In the genomic region with DNA sequence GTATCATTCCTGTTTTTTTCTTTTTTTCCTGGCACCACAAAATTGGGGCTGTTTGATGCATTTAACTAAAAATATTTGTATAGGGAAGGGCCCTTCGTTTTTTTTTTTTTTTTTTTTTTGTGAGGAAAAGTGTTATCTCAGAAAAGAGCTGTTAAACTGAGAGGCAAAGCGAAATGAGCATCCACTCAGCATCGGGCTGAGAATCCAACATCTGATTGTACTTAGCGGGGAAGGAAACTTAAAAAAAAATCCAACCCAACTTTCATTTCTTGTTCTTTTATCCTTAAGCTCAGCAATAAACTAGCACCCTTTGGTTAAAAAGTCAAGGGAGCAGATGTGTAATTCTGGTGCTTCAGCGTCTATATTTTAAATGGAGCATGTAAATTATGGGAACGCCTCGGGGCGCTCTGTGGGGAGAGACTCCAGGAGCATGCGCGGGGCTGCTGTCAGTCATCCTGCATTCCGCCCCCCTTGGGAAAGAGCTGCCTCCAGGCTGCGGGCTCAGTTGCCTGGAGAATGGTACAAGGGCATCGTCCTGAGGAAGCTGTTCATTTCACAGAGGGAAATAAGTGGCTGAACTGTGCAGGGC, we compare ENCODE assay signal across 9 cellular contexts. TPM values are rescaled to one million over a fixed set of nuclear protein-coding genes. Genes with fewer than 3 reads are reported as not detected.
DNase-seq lines count a peak whose midpoint lies in the region; ATAC-seq, FAIRE-seq and TF ChIP-seq lines count a peak whose summit lies in the region.
"Had no signal": no experiment of that assay in that cellular context is flagged by ENCODE, and none has a peak within 500 bp of the region (broad histone marks: within the 10 kb centered on the region; RNA-seq: fewer than 3 reads in every experiment).

No MANE protein-coding gene starts in this region.

- H3K23ac ChIP-seq in mesendoderm (ENCODE audit: low read length): no peak overlapping the region

- no peak overlapping the region for H3K18ac ChIP-seq in mesendoderm (ENCODE audit: low read length)

- H2BK5ac ChIP-seq in mesendoderm (ENCODE audit: low read length): no peak overlapping the region

- WGBS in A549 (ENCODE audit: missing lambda C conversion rate): 2% methylated on average over 13 of the region's 13 CpGs
- no CpG with 5 or more reads among the region's 13 CpGs for WGBS in mesendoderm (ENCODE audit: extremely low coverage, insufficient coverage, low lambda C conversion rate)

- CTCF ChIA-PET in A549 (lab: Yijun Ruan, JAX): no interaction called here

- no peak for TF ChIP-seq RAD21 in A549 (conservative IDR thresholded peaks at IDR 0.05 in 1 of 2, IDR thresholded peaks at IDR 0.05 in 1 of 2)

- no peak for TF ChIP-seq EP300 in A549 (IDR thresholded peaks at IDR 0.05)

- TF ChIP-seq CTCF in A549 (IDR thresholded peaks at IDR 0.05) (no peak), brain microvascular endothelial cell (IDR thresholded peaks at IDR 0.05; ENCODE audit: low read depth, low read length, missing control alignments) (no peak)

- no peak overlapping the region for H2AK5ac ChIP-seq in mesendoderm (ENCODE audit: low read length)

- POLR2A ChIA-PET in A549 (lab: Yijun Ruan, JAX): no interaction called here

- no peaks in the 10 kb centered on the region for H3K27me3 ChIP-seq in mesendoderm (ENCODE audit: insufficient read depth, low read length, poor library complexity)
- no peaks in the 10 kb centered on the region for H3K27me3 ChIP-seq in brain microvascular endothelial cell (replicated peaks)

- H3K36me3 ChIP-seq in mesendoderm (ENCODE audit: control insufficient read depth, insufficient read depth, low read length): no peaks in the 10 kb centered on the region
- H3K36me3 ChIP-seq in brain microvascular endothelial cell (replicated peaks): no peaks in the 10 kb centered on the region

- FAIRE-seq in A549 (lab: Jason Lieb, UNC): no peak
- FAIRE-seq in HTR-8/SVneo (lab: Jason Lieb, UNC): no peak

- no peak overlapping the region for H2BK15ac ChIP-seq in mesendoderm (replicated peaks; ENCODE audit: low read depth)

- no peak overlapping the region for H3K56ac ChIP-seq in mesendoderm (ENCODE audit: low read length)

- no peaks in the 10 kb centered on the region for H3K79me1 ChIP-seq in mesendoderm (ENCODE audit: low read length)

- H3K4me1 ChIP-seq in A549: no peaks in the 10 kb centered on the region
- no peaks in the 10 kb centered on the region for H3K4me1 ChIP-seq in mesendoderm (ENCODE audit: control insufficient read depth, low read depth, low read length)

- in situ Hi-C loops in brain microvascular endothelial cell (cut with HindIII; ENCODE audit: low pct_ligation_motif_present, low sequenced_read_pairs): no loop called here

- TF ChIP-seq POLR2A in A549 (IDR thresholded peaks at IDR 0.05; ENCODE audit: low read length): no peak

- H3K79me2 ChIP-seq in mesendoderm (ENCODE audit: control insufficient read depth, insufficient read depth, low read length): no peaks in the 10 kb centered on the region

- H3K4me3 ChIP-seq in A549 (peak overlapping the region; percentile 21; the same call in 1 of the 3 replicates), mesendoderm (ENCODE audit: low read length) (no peak overlapping the region), brain microvascular endothelial cell (ENCODE audit: low read depth, low read length) (no peak overlapping the region)

- H3K9me3 ChIP-seq in A549: no peaks in the 10 kb centered on the region

- no peak overlapping the region for H3K9ac ChIP-seq in mesendoderm (ENCODE audit: low read length)

- no peak overlapping the region for H2BK120ac ChIP-seq in mesendoderm (ENCODE audit: low read depth, low read length)

- no peak overlapping the region for H4K5ac ChIP-seq in mesendoderm (ENCODE audit: low read length)

- no peak overlapping the region for H4K8ac ChIP-seq in mesendoderm (ENCODE audit: low read depth, low read length)

- H3K4me2 ChIP-seq in A549 (peak overlapping the region; percentile 64), mesendoderm (ENCODE audit: low read length) (no peak overlapping the region)

- peak; percentile 84 to 90; a peak in 5 of 6 replicates for ATAC-seq in A549
- ATAC-seq in HG02981 (IDR thresholded peaks at IDR 0.05; ENCODE audit: unreplicated experiment): no peak
- ATAC-seq in HG03469 (IDR thresholded peaks at IDR 0.05; ENCODE audit: unreplicated experiment): no peak

- H3K27ac ChIP-seq in A549: no peak overlapping the region
- H3K27ac ChIP-seq in caudate nucleus (ENCODE audit: low read depth, low read length): peak overlapping the region; percentile 1
- no peak overlapping the region for H3K27ac ChIP-seq in mesendoderm (ENCODE audit: low read depth, low read length)
- no peak overlapping the region for H3K27ac ChIP-seq in brain microvascular endothelial cell

- H3K4ac ChIP-seq in mesendoderm (ENCODE audit: low read depth, low read length): no peak overlapping the region

- peak; percentile 15 for DNase-seq in A549 (ENCODE audit: low read depth in 1 of 2, low spot score in 1 of 2)
- peak; percentile 62 for DNase-seq in M059J (ENCODE audit: low read depth)
- peak in 59 of 61 donors; percentile 2 to 84 (median 61) for DNase-seq in caudate nucleus (lab: John Stamatoyannopoulos, UW)
- DNase-seq in mesendoderm: peak; percentile 23
- DNase-seq in HTR-8/SVneo (ENCODE audit: insufficient read length, low spot score): no peak
- no peak for DNase-seq in brain microvascular endothelial cell
- DNase-seq: CD4-positive, CD25-positive, alpha-beta regulatory T cell had no signal

TF ChIP-seq in A549, 52 proteins besides CTCF, POLR2A, EP300 and RAD21:
- no peak for TF ChIP-seq EHF (CRISPR knock-in tag; IDR thresholded peaks at IDR 0.05)
- TF ChIP-seq, protein P1, sequence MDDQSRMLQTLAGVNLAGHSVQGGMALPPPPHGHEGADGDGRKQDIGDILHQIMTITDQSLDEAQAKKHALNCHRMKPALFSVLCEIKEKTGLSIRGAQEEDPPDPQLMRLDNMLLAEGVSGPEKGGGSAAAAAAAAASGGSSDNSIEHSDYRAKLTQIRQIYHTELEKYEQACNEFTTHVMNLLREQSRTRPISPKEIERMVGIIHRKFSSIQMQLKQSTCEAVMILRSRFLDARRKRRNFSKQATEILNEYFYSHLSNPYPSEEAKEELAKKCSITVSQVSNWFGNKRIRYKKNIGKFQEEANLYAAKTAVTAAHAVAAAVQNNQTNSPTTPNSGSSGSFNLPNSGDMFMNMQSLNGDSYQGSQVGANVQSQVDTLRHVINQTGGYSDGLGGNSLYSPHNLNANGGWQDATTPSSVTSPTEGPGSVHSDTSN (IDR thresholded peaks at IDR 0.05): peak; percentile 54; the same call in 1 of the 2 replicates

RNA-seq across cellular contexts. Expression of gene DMRT2, which starts 33.3 kb away (rescaled TPM):
- not detected in 2 replicates for polyA plus RNA-seq in A549 (2011; rRNA removed)
- polyA plus RNA-seq in A549 (2012; cell fraction: cytosol; rRNA removed): 0.05 TPM in 2 replicates
- 0.01 and 0.06 TPM in 2 replicates for polyA plus RNA-seq in A549 (2012; cell fraction: nucleus; rRNA removed)
- polyA plus RNA-seq in A549 (2017; fragmentation: RNase III; extraction: RNeasy Plus Mini Kit Qiagen cat#74134 plus additional on column Dnase treatment): 0.06 TPM in 1 of 3 replicates, not detected in the others
- polyA minus RNA-seq in A549 (2011; rRNA and poly(A)+ RNA removed): not detected in 2 replicates
- not detected in 2 replicates for total RNA-seq in M059J (2014; rRNA removed; shearing (Covaris generic))
- 0.24 TPM for polyA plus RNA-seq in mesendoderm (2013, experiment 1 of 2)
- polyA plus RNA-seq in mesendoderm (2013, experiment 2 of 2): 0.22 TPM
- total RNA-seq: CD4-positive, CD25-positive, alpha-beta regulatory T cell had no signal
- polyA plus RNA-seq: CD4-positive, CD25-positive, alpha-beta regulatory T cell had no signal

Comparison
In these comparisons a context has a peak if more than half of its experiments do, and no peak if none do; other contexts are left out.
1. ATAC-seq: peak in A549 (2 of 2); none in HG02981 (single experiment) and HG03469 (single experiment).
2. DNase-seq: peak in A549 (2 of 2), M059J (single experiment), caudate nucleus (59 of 61) and mesendoderm (single experiment); none in HTR-8/SVneo (single experiment) and brain microvascular endothelial cell (single experiment).